ENCODE assay signal across 10 cellular contexts in genomic region chr10:69789164-69789576, GRCh38. TPM values are rescaled to one million over a fixed set of nuclear protein-coding genes. Genes with fewer than 3 reads are reported as not detected.
DNase-seq lines count a peak whose midpoint lies in the region; ATAC-seq, FAIRE-seq and TF ChIP-seq lines count a peak whose summit lies in the region.
"Had no signal": no experiment of that assay in that cellular context is flagged by ENCODE, and none has a peak within 500 bp of the region (broad histone marks: within the 10 kb centered on the region; RNA-seq: fewer than 3 reads in every experiment).

No MANE protein-coding gene starts in this region.

- H3K79me2 ChIP-seq in HepG2 (ENCODE audit: insufficient read depth, low read length): no peaks in the 10 kb centered on the region

- TF ChIP-seq CTCF in right atrium auricular region (IDR thresholded peaks at IDR 0.05): peak; percentile 20 to 61
- peak; percentile 84 for TF ChIP-seq CTCF in astrocyte of the cerebellum (IDR thresholded peaks at IDR 0.05; ENCODE audit: low read depth, low read length, missing control alignments)
- peak; percentile 41 for TF ChIP-seq CTCF in HepG2 (CRISPR knock-in tag; IDR thresholded peaks at IDR 0.05)

- no peak for FAIRE-seq in HepG2 (lab: Jason Lieb, UNC)
- FAIRE-seq: islet of Langerhans had no signal

- intact Hi-C loops in Right ventricle myocardium inferior (cut with DNase I) (no loop called here), HepG2 (cut with micrococcal nuclease; ENCODE audit: unreplicated experiment) (no loop called here)

- BruUV-seq in HepG2 (replicated peaks; lab: Mats Ljungman, UMichigan): no TSS peak

- no peaks in the 10 kb centered on the region for H3K9me3 ChIP-seq in right atrium auricular region
- no peaks in the 10 kb centered on the region for H3K9me3 ChIP-seq in HepG2 (ENCODE audit: low read length)

- no peak for TF ChIP-seq POLR2A in HepG2 (IDR thresholded peaks at IDR 0.05; ENCODE audit: insufficient read depth in 1 of 2, low read depth in 2 of 2, low read length in 2 of 2)

- TF ChIP-seq RAD21 in HepG2 (CRISPR knock-in tag; IDR thresholded peaks at IDR 0.05): no peak

- ATAC-seq in Right ventricle myocardium inferior (no peak), HepG2 (no peak)

- no peak overlapping the region for H3K4me3 ChIP-seq in right atrium auricular region
- H3K4me3 ChIP-seq in astrocyte of the cerebellum (ENCODE audit: low read depth, low read length): no peak overlapping the region
- H3K4me3 ChIP-seq in HepG2 (replicated peaks in 1 of 3; ENCODE audit: insufficient read depth in 1 of 3, low read depth in 2 of 3, low read length in 3 of 3): no peak overlapping the region

- H3K9ac ChIP-seq in HepG2 (ENCODE audit: insufficient read depth, low read depth, low read length): no peak overlapping the region

- no peaks in the 10 kb centered on the region for H3K4me1 ChIP-seq in right atrium auricular region
- H3K4me1 ChIP-seq in HepG2 (ENCODE audit: insufficient read depth, low read length): no peaks in the 10 kb centered on the region

- no peaks in the 10 kb centered on the region for H4K20me1 ChIP-seq in HepG2 (ENCODE audit: insufficient read depth, low read length)

- no peak overlapping the region for H2AFZ ChIP-seq in HepG2 (ENCODE audit: low read length)

- CTCF ChIA-PET in HepG2 (lab: Yijun Ruan, JAX; ENCODE audit: low intra/inter-chr PET ratio, low total read pairs): no interaction called here

- H3K27ac ChIP-seq in right atrium auricular region: no peak overlapping the region
- H3K27ac ChIP-seq in HepG2 (ENCODE audit: extremely low read length, insufficient read depth, low read length): no peak overlapping the region

- H3K4me2 ChIP-seq in HepG2 (ENCODE audit: low read depth, low read length): no peak overlapping the region

- H3K36me3 ChIP-seq in right atrium auricular region: no peaks in the 10 kb centered on the region
- H3K36me3 ChIP-seq in HepG2 (replicated peaks in 1 of 2; ENCODE audit: control insufficient read depth in 1 of 2, insufficient read depth in 2 of 2, low read length in 2 of 2): no peaks in the 10 kb centered on the region

- H3K27me3 ChIP-seq in right atrium auricular region: no peaks in the 10 kb centered on the region
- peaks cover 2 to 5% of the 10 kb centered on the region in 2 experiments; a peak in 1 of 5 replicates for H3K27me3 ChIP-seq in HepG2 (ENCODE audit: control insufficient read depth in 1 of 2, insufficient read depth in 2 of 2, low read length in 2 of 2)

- in situ Hi-C loops in astrocyte of the cerebellum (cut with HindIII; ENCODE audit: low sequenced_read_pairs) (no loop called here), HepG2 (cut with HindIII; ENCODE audit: extremely low pct_ligation_motif_present, low pct_unique_long_range_greater_than_20kb) (no loop called here)

- DNase-seq in right atrium auricular region (ENCODE audit: low spot score): no peak
- DNase-seq in Right ventricle myocardium inferior (ENCODE audit: missing footprints): no peak
- DNase-seq in astrocyte of the cerebellum (ENCODE audit: low read depth): no peak
- no peak for DNase-seq in HepG2 (ENCODE audit: low spot score)
- no peak for DNase-seq in T-helper 2 cell
- DNase-seq in cortex of kidney (lab: John Stamatoyannopoulos, UW): no peak
- DNase-seq in stimulated activated naive CD4-positive, alpha-beta T cell (lab: John Stamatoyannopoulos, UW): no peak
- DNase-seq in DMS153 (lab: John Stamatoyannopoulos, UW): no peak
- DNase-seq: NCI-H526 had no signal

- POLR2A ChIA-PET in HepG2 (lab: Yijun Ruan, JAX): no interaction called here

- 59% methylated on average over 4 of the region's 4 CpGs for WGBS in HepG2 (ENCODE audit: low lambda C conversion rate)

- TF ChIP-seq EP300 in HepG2 (IDR thresholded peaks at IDR 0.05; ENCODE audit: low read depth in 2 of 2, low read length in 2 of 2) (no peak), HepG2 (CRISPR knock-in tag; IDR thresholded peaks at IDR 0.05; ENCODE audit: borderline replicate concordance) (no peak)

TF ChIP-seq in HepG2, 621 proteins besides CTCF, POLR2A, EP300 and RAD21:
- TF ChIP-seq ZNF768 (CRISPR knock-in tag; IDR thresholded peaks at IDR 0.05) (no peak), BCLAF1 (IDR thresholded peaks at IDR 0.05) (no peak), ZUFSP (CRISPR knock-in tag; IDR thresholded peaks at IDR 0.05; ENCODE audit: borderline replicate concordance) (no peak), ZNF431 (CRISPR knock-in tag; IDR thresholded peaks at IDR 0.05; ENCODE audit: borderline replicate concordance, low read depth) (no peak), ZMYM2 (CRISPR knock-in tag; IDR thresholded peaks at IDR 0.05) (no peak), ZNF773 (CRISPR knock-in tag; IDR thresholded peaks at IDR 0.05; ENCODE audit: borderline replicate concordance) (no peak)

RNA-seq across cellular contexts. Expression of gene COL13A1, which starts 12.5 kb away (rescaled TPM):
- total RNA-seq in right atrium auricular region (10 to 100 TPM in 1 of 2 donors, 1 to 10 TPM in 1; 5.7 to 11.8 TPM), Right ventricle myocardium inferior (1.0 TPM), HepG2 (2016; rRNA removed; fragmentation: Illumina TruSeq; extraction: Trizol) (not detected in 2 replicates)
- not detected in 2 replicates for total RNA-seq in HepG2 (2016; cell fraction: cytosol; rRNA removed; fragmentation: Illumina TruSeq; extraction: Trizol; ENCODE audit: low read depth)
- total RNA-seq in HepG2 (2016; cell fraction: insoluble cytoplasmic fraction; rRNA removed; fragmentation: Illumina TruSeq; extraction: Trizol): not detected in 2 replicates
- total RNA-seq in HepG2 (2016; cell fraction: membrane; rRNA removed; fragmentation: Illumina TruSeq; extraction: Trizol): not detected in 2 replicates
- not detected in 2 replicates for total RNA-seq in HepG2 (2016; cell fraction: nucleus; rRNA removed; fragmentation: Illumina TruSeq; extraction: Trizol)
- polyA plus RNA-seq in HepG2 (2011; rRNA removed): 0.07 and 0.22 TPM in 2 replicates
- polyA plus RNA-seq in HepG2 (2011; cell fraction: cytosol; rRNA removed): 0.04 TPM in 1 of 2 replicates, not detected in the other
- polyA plus RNA-seq in HepG2 (2011; cell fraction: nucleus; rRNA removed): 1.5 and 3.2 TPM in 2 replicates
- not detected in 2 replicates for polyA plus RNA-seq in HepG2 (2012)
- polyA plus RNA-seq in HepG2 (2016; cell fraction: cytosol; fragmentation: Illumina TruSeq; extraction: Trizol; ENCODE audit: low read depth): not detected in 2 replicates
- polyA plus RNA-seq in HepG2 (2016; cell fraction: insoluble cytoplasmic fraction; fragmentation: Illumina TruSeq; extraction: Trizol; ENCODE audit: low read depth): not detected in 2 replicates
- not detected in 2 replicates for polyA plus RNA-seq in HepG2 (2016; cell fraction: membrane; fragmentation: Illumina TruSeq; extraction: Trizol; ENCODE audit: low read depth)
- not detected in 2 replicates for polyA plus RNA-seq in HepG2 (2016; cell fraction: nucleus; fragmentation: Illumina TruSeq; extraction: Trizol; ENCODE audit: insufficient read depth, low read depth)
- polyA minus RNA-seq in HepG2 (2011; rRNA and poly(A)+ RNA removed; ENCODE audit: low replicate concordance): 0.07 TPM in 1 of 2 replicates, not detected in the other
- not detected in 2 replicates for polyA minus RNA-seq in HepG2 (2011; cell fraction: cytosol; rRNA and poly(A)+ RNA removed)
- not detected in 2 replicates for polyA minus RNA-seq in HepG2 (2011; cell fraction: nucleus; rRNA and poly(A)+ RNA removed)
